ENCODE assay signal across 1 cellular context in genomic region chr6:84258268-84258667, GRCh38.
TF ChIP-seq lines count a peak whose summit lies in the region.

No MANE protein-coding gene starts in this region.

TF ChIP-seq in K562, 482 proteins besides CTCF, POLR2A, EP300 and RAD21 (continued from another document):
- TF ChIP-seq NFE2L1 (tag; IDR thresholded peaks at IDR 0.05; ENCODE audit: borderline replicate concordance, low read depth) (no peak), CHD1 (IDR thresholded peaks at IDR 0.05; ENCODE audit: low read length) (no peak), ILK (tag; IDR thresholded peaks at IDR 0.05; ENCODE audit: borderline replicate concordance, low read depth) (no peak), GABPB2 (CRISPR knock-in tag; conservative IDR thresholded peaks at IDR 0.05) (no peak), NCOR1 (IDR thresholded peaks at IDR 0.05) (no peak), EHMT2 (IDR thresholded peaks at IDR 0.05) (no peak), ZNF445 (CRISPR knock-in tag; IDR thresholded peaks at IDR 0.05; ENCODE audit: low read depth) (no peak), REST (CRISPR knock-in tag; IDR thresholded peaks at IDR 0.05; ENCODE audit: low read depth) (no peak), PHF21A (IDR thresholded peaks at IDR 0.05; ENCODE audit: borderline replicate concordance, low read depth) (no peak), ZEB2 (IDR thresholded peaks at IDR 0.05) (no peak), IRF1 (CRISPR knock-in tag; IDR thresholded peaks at IDR 0.05; ENCODE audit: borderline replicate concordance) (no peak), THRB (CRISPR knock-in tag; conservative IDR thresholded peaks at IDR 0.05) (no peak), E2F6 (IDR thresholded peaks at IDR 0.05; ENCODE audit: borderline replicate concordance in 1 of 2, extremely low read depth in 1 of 2, insufficient read depth in 1 of 2, insufficient read length in 1 of 2, low read depth in 1 of 2, low read length in 1 of 2, poor library complexity in 1 of 2, severe bottlenecking in 1 of 2) (no peak), MCM7 (IDR thresholded peaks at IDR 0.05) (no peak), HIVEP1 (CRISPR knock-in tag; IDR thresholded peaks at IDR 0.05) (no peak), E2F3 (CRISPR knock-in tag; IDR thresholded peaks at IDR 0.05) (no peak), ZNF277 (CRISPR knock-in tag; IDR thresholded peaks at IDR 0.05; ENCODE audit: borderline replicate concordance) (no peak)
